Comparison of ENCODE assay signal across 21 cellular contexts in genomic region chr4:153449338-153449737, GRCh38. TPM values are rescaled to one million over a fixed set of nuclear protein-coding genes. Genes with fewer than 3 reads are reported as not detected.
A peak's percentile ranks its signal among the peaks of the same experiment; 100 is the strongest.
DNase-seq lines count a peak whose midpoint lies in the region; ATAC-seq lines count a peak whose summit lies in the region.
"Had no signal": no experiment of that assay in that cellular context is flagged by ENCODE, and none has a peak within 500 bp of the region (broad histone marks: within the 10 kb centered on the region; RNA-seq: fewer than 3 reads in every experiment).

No MANE protein-coding gene starts in this region.

- no peaks in the 10 kb centered on the region for H3K36me3 ChIP-seq in naive thymus-derived CD4-positive, alpha-beta T cell (ENCODE audit: control insufficient read depth in 2 of 3, insufficient read depth in 3 of 3, low read length in 3 of 3)
- H3K36me3 ChIP-seq in HAP-1 (replicated peaks) = no peaks in the 10 kb centered on the region
- H3K36me3 ChIP-seq: heart left ventricle, sigmoid colon, thoracic aorta had no signal

- no peaks in the 10 kb centered on the region for H3K9me3 ChIP-seq in naive thymus-derived CD4-positive, alpha-beta T cell (ENCODE audit: control insufficient read depth in 2 of 3, low read length in 3 of 3)
- no peaks in the 10 kb centered on the region for H3K9me3 ChIP-seq in HAP-1
- H3K9me3 ChIP-seq: heart left ventricle, sigmoid colon, thoracic aorta had no signal

- H3K9me3 Mint-ChIP-seq in stimulated activated naive CD8-positive, alpha-beta T cell treated with anti-CD3 and anti-CD28 coated beads, Interleukin-15, Interleukin-2, amounts not matched to agents 100 ng/mL and 50 ng/mL, for 24 hours = no peaks in the 10 kb centered on the region
- H3K9me3 Mint-ChIP-seq in activated CD4-positive, alpha-beta memory T cell treated with anti-CD3 and anti-CD28 coated beads for 36 hours = no peaks in the 10 kb centered on the region
- H3K9me3 Mint-ChIP-seq in naive thymus-derived CD4-positive, alpha-beta T cell = no peaks in the 10 kb centered on the region

- H3K27ac Mint-ChIP-seq in stimulated activated naive CD8-positive, alpha-beta T cell treated with anti-CD3 and anti-CD28 coated beads, Interleukin-15, Interleukin-2, amounts not matched to agents 100 ng/mL and 50 ng/mL, for 24 hours = peak overlapping the region; percentile 78
- peak overlapping the region; percentile 23 for H3K27ac Mint-ChIP-seq in activated CD4-positive, alpha-beta memory T cell treated with anti-CD3 and anti-CD28 coated beads for 36 hours
- H3K27ac Mint-ChIP-seq in naive thymus-derived CD4-positive, alpha-beta T cell = peak overlapping the region in 8 of 9 donors; percentile 28 to 92 (median 83)

- H3K4me1 ChIP-seq in naive thymus-derived CD4-positive, alpha-beta T cell (ENCODE audit: control insufficient read depth in 2 of 2, insufficient read depth in 2 of 2, low read length in 2 of 2) = peaks cover 8 to 16% of the 10 kb centered on the region in 2 donors
- H3K4me1 ChIP-seq in HAP-1 = 0 out of 2 replicates have a peak, but pooled peaks cover 2% of the 10 kb centered on the region
- H3K4me1 ChIP-seq: parathyroid adenoma had no signal

- ATAC-seq in stimulated activated naive CD8-positive, alpha-beta T cell treated with anti-CD3 and anti-CD28 coated beads, Interleukin-15, Interleukin-2, amounts not matched to agents 100 U/mL and 50 U/mL, for 24 hours = no peak
- ATAC-seq in naive thymus-derived CD4-positive, alpha-beta T cell = no peak
- no peak for ATAC-seq in HG02678 (IDR thresholded peaks at IDR 0.05; ENCODE audit: unreplicated experiment)
- ATAC-seq: left colon, SK-N-SH treated with all-trans-retinoic acid at 6 μM for 48 hours had no signal

- DNase-seq in stimulated activated naive CD8-positive, alpha-beta T cell treated with anti-CD3 and anti-CD28 coated beads, Interleukin-15, Interleukin-2, amounts not matched to agents 100 U/mL and 50 U/mL, for 24 hours = no peak
- no peak for DNase-seq in activated CD4-positive, alpha-beta memory T cell treated with anti-CD3 and anti-CD28 coated beads for 36 hours
- no peak for DNase-seq in naive thymus-derived CD4-positive, alpha-beta T cell
- no peak for DNase-seq in DMS114 treated with DMSO at 0.1 percent for 48 hours (lab: John Stamatoyannopoulos, UW; ENCODE audit: unreplicated experiment)
- DNase-seq in HAP-1 (ENCODE audit: low spot score in 2 of 2) = no peak
- DNase-seq: activated CD4-positive, CD25-positive, alpha-beta regulatory T cell treated with anti-CD3 and anti-CD28 coated beads, Interleukin-2, amount 50 U/mL, for 72 hours; activated gamma-delta T cell treated with Interleukin-2 at 50 U/mL for 16 hours; heart left ventricle; left colon; mesendoderm; NCI-H1048; NCI-H1930; NCI-H226; NCI-H774; sigmoid colon had no signal

- peak overlapping the region; percentile 66 for H3K27ac ChIP-seq in naive thymus-derived CD4-positive, alpha-beta T cell (ENCODE audit: low read depth, low read length)
- H3K27ac ChIP-seq: epithelial cell of prostate, heart left ventricle, parathyroid adenoma had no signal

- peaks cover 25% of the 10 kb centered on the region for H3K4me1 Mint-ChIP-seq in stimulated activated naive CD8-positive, alpha-beta T cell treated with anti-CD3 and anti-CD28 coated beads, Interleukin-15, Interleukin-2, amounts not matched to agents 100 ng/mL and 50 ng/mL, for 24 hours (ENCODE audit: low read depth)
- H3K4me1 Mint-ChIP-seq in activated CD4-positive, alpha-beta memory T cell treated with anti-CD3 and anti-CD28 coated beads for 36 hours (ENCODE audit: low read depth) = peaks cover 12% of the 10 kb centered on the region
- H3K4me1 Mint-ChIP-seq in naive thymus-derived CD4-positive, alpha-beta T cell = peaks cover 21 to 47% (median 40%) of the 10 kb centered on the region in 7 donors

- no peaks in the 10 kb centered on the region for H3K27me3 Mint-ChIP-seq in stimulated activated naive CD8-positive, alpha-beta T cell treated with anti-CD3 and anti-CD28 coated beads, Interleukin-15, Interleukin-2, amounts not matched to agents 100 ng/mL and 50 ng/mL, for 24 hours
- no peaks in the 10 kb centered on the region for H3K27me3 Mint-ChIP-seq in activated CD4-positive, alpha-beta memory T cell treated with anti-CD3 and anti-CD28 coated beads for 36 hours
- no peaks in the 10 kb centered on the region for H3K27me3 Mint-ChIP-seq in naive thymus-derived CD4-positive, alpha-beta T cell

- intact Hi-C loops in activated CD4-positive, alpha-beta memory T cell treated with anti-CD3 and anti-CD28 coated beads for 36 hours (cut with micrococcal nuclease) = no loop called here
- intact Hi-C loops in naive thymus-derived CD4-positive, alpha-beta T cell (cut with micrococcal nuclease) = no loop called here

- no peak overlapping the region for H3K4me3 ChIP-seq in naive thymus-derived CD4-positive, alpha-beta T cell (ENCODE audit: low read length)
- H3K4me3 ChIP-seq in HAP-1 = no peak overlapping the region
- H3K4me3 ChIP-seq: heart left ventricle, sigmoid colon, thoracic aorta had no signal

- in situ Hi-C loops in HAP-1 (cut with MboI; ENCODE audit: low sequenced_read_pairs) = no loop called here

- CTCF ChIA-PET in activated CD4-positive, alpha-beta memory T cell treated with anti-CD3 and anti-CD28 coated beads for 36 hours (lab: Charles Lee) = interaction anchor here (2.5 kb wide), 1 partner anchor 16 kb away, joined by 8 read pairs; no protein-coding TSS in a partner anchor
- CTCF ChIA-PET in naive thymus-derived CD4-positive, alpha-beta T cell (lab: Charles Lee) = interaction anchor here (2.1 kb wide), 1 partner anchor 16 kb away, joined by 11 read pairs; no protein-coding TSS in a partner anchor

- POLR2A ChIA-PET in activated CD4-positive, alpha-beta memory T cell treated with anti-CD3 and anti-CD28 coated beads for 36 hours (lab: Charles Lee) = interaction anchor here (1.4 kb wide), 1 partner anchor 18 kb away, joined by 3 read pairs; no protein-coding TSS in a partner anchor
- POLR2A ChIA-PET in naive thymus-derived CD4-positive, alpha-beta T cell (lab: Charles Lee) = interaction anchor here (0.6 to 1.2 kb wide), 3 partner anchors 11 to 16 kb away, joined by 3 to 5 read pairs (median 4); partner anchors contain the start of gene TMEM131L

- no peaks in the 10 kb centered on the region for H3K27me3 ChIP-seq in naive thymus-derived CD4-positive, alpha-beta T cell (ENCODE audit: control insufficient read depth in 2 of 2, insufficient read depth in 2 of 2, low read length in 2 of 2)
- H3K27me3 ChIP-seq in HAP-1 (ENCODE audit: low read depth) = no peaks in the 10 kb centered on the region
- H3K27me3 ChIP-seq: heart left ventricle, sigmoid colon had no signal

- H3K36me3 Mint-ChIP-seq in stimulated activated naive CD8-positive, alpha-beta T cell treated with anti-CD3 and anti-CD28 coated beads, Interleukin-15, Interleukin-2, amounts not matched to agents 100 ng/mL and 50 ng/mL, for 24 hours (ENCODE audit: low read depth) = no peaks in the 10 kb centered on the region
- no peaks in the 10 kb centered on the region for H3K36me3 Mint-ChIP-seq in activated CD4-positive, alpha-beta memory T cell treated with anti-CD3 and anti-CD28 coated beads for 36 hours
- H3K36me3 Mint-ChIP-seq in naive thymus-derived CD4-positive, alpha-beta T cell = peaks cover 0 to 1% (median 0%) of the 10 kb centered on the region in 5 donors

- H3K4me3 Mint-ChIP-seq in stimulated activated naive CD8-positive, alpha-beta T cell treated with anti-CD3 and anti-CD28 coated beads, Interleukin-15, Interleukin-2, amounts not matched to agents 100 ng/mL and 50 ng/mL, for 24 hours = no peak overlapping the region
- no peak overlapping the region for H3K4me3 Mint-ChIP-seq in activated CD4-positive, alpha-beta memory T cell treated with anti-CD3 and anti-CD28 coated beads for 36 hours
- H3K4me3 Mint-ChIP-seq in naive thymus-derived CD4-positive, alpha-beta T cell = peak overlapping the region in 1 of 10 donors; percentile 5

RNA-seq across cellular contexts. Expression of gene TMEM131L, which starts 16.8 kb away (rescaled TPM):
- total RNA-seq in activated CD4-positive, alpha-beta memory T cell treated with anti-CD3 and anti-CD28 coated beads for 36 hours = 10 to 100 TPM; 32.7 to 33.3 TPM
- 100 to 1,000 TPM in 2 of 5 experiments, 10 to 100 TPM in 3; 45.8 to 111 (median 97.7) TPM for total RNA-seq in naive thymus-derived CD4-positive, alpha-beta T cell
- 10 to 100 TPM; 45.7 to 59.9 TPM for polyA plus RNA-seq in naive thymus-derived CD4-positive, alpha-beta T cell

Comparison
In these comparisons a context has a peak if more than half of its experiments do, and no peak if none do; other contexts are left out.
1. H3K27ac Mint-ChIP-seq: peak in every context shown above with its lines; median percentile 83 in naive thymus-derived CD4-positive, alpha-beta T cell; 78 in stimulated activated naive CD8-positive, alpha-beta T cell treated with anti-CD3 and anti-CD28 coated beads, Interleukin-15, Interleukin-2, amounts not matched to agents 100 ng/mL and 50 ng/mL, for 24 hours; 23 in activated CD4-positive, alpha-beta memory T cell treated with anti-CD3 and anti-CD28 coated beads for 36 hours.